In the genomic region with DNA sequence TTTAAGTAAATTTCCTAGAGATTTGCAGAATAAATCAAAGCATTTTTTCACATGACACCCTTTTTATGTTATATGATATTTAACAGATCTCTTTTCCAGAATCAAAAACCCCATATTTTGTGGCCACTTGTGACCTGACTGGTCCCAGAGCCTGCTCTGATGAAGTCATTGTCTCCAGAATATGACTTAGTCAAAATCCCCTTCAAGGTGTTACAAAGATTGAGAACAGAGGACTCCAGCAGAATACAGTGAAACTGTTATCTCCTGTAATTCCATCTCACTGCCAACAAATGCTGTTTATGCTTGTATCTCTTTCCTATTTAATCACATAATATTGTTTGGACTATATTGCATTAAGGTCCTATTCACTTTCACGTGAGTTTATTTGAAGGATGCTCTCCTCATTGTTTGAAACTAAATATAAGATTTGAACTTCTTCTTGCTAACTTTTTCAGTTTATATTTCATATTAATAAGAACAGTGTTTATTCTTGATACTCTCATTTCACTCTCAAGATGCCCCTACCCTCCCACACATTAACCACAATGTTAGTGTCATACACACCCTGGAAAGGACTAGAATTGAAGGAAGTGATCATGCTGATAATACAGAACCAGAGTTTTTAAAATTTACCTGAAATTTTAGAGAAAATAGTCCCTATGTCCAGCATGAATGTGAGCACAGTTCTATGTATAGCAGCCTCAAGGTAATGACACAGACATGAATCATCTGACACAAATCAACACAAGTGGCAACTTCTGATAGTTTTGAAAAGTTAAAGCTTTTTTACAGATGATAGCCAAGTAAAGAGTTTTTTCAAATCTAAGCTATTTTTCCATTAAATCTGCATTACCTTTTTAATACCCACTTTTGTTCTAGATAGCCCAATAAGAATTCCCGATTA, we compare ENCODE assay signal across 10 cellular contexts. TPM values are rescaled to one million over a fixed set of nuclear protein-coding genes. Genes with fewer than 3 reads are reported as not detected.
A peak's percentile ranks its signal among the peaks of the same experiment; 100 is the strongest.
DNase-seq lines count a peak whose midpoint lies in the region; ATAC-seq and TF ChIP-seq lines count a peak whose summit lies in the region.
"Had no signal": no experiment of that assay in that cellular context is flagged by ENCODE, and none has a peak within 500 bp of the region (broad histone marks: within the 10 kb centered on the region; RNA-seq: fewer than 3 reads in every experiment).

No MANE protein-coding gene starts in this region.

- H3K27me3 ChIP-seq in breast epithelium = no peaks in the 10 kb centered on the region
- H3K27me3 ChIP-seq: left lung had no signal

- DNase-seq in MCF 10A (ENCODE audit: unreplicated experiment) = peak; percentile 50
- no peak for DNase-seq in breast epithelium (ENCODE audit: low spot score in 2 of 2)
- DNase-seq in RPMI7951 (ENCODE audit: low read depth) = peak; percentile 50
- no peak for DNase-seq in nucleus accumbens (lab: John Stamatoyannopoulos, UW)
- DNase-seq in NCI-H2029 (lab: John Stamatoyannopoulos, UW) = no peak
- no peak for DNase-seq in DMS53 (lab: John Stamatoyannopoulos, UW)
- DNase-seq: left lung, Right ventricle myocardium superior had no signal

- no peak overlapping the region for H3K4me3 ChIP-seq in breast epithelium
- H3K4me3 ChIP-seq: left lung had no signal

- H3K27me3 Mint-ChIP-seq in MCF 10A (ENCODE audit: insufficient read depth, unreplicated experiment) = no peaks in the 10 kb centered on the region

- H3K36me3 ChIP-seq in breast epithelium = no peaks in the 10 kb centered on the region
- H3K36me3 ChIP-seq: left lung had no signal

- no peaks in the 10 kb centered on the region for H3K9me3 Mint-ChIP-seq in MCF 10A (ENCODE audit: unreplicated experiment)

- ATAC-seq in HG02852 (IDR thresholded peaks at IDR 0.05; ENCODE audit: unreplicated experiment) = peak; percentile 52
- no peak for ATAC-seq in GM19455 (IDR thresholded peaks at IDR 0.05; ENCODE audit: unreplicated experiment)
- ATAC-seq: left lung had no signal

- BruUV-seq in MCF 10A (replicated peaks; lab: Mats Ljungman, UMichigan) = no TSS peak

- TF ChIP-seq CTCF in MCF 10A (IDR thresholded peaks at IDR 0.05; ENCODE audit: unreplicated experiment) (no peak), breast epithelium (IDR thresholded peaks at IDR 0.05) (no peak)

- H3K27ac ChIP-seq in breast epithelium = no peak overlapping the region
- H3K27ac ChIP-seq: left lung had no signal

- H3K4me1 Mint-ChIP-seq in MCF 10A (ENCODE audit: insufficient read depth, unreplicated experiment) = peaks cover 15% of the 10 kb centered on the region

- no peak overlapping the region for H3K4me3 Mint-ChIP-seq in MCF 10A (ENCODE audit: unreplicated experiment)

- H3K9me3 ChIP-seq in breast epithelium = no peaks in the 10 kb centered on the region
- H3K9me3 ChIP-seq: left lung had no signal

- CTCF ChIA-PET in MCF 10A (lab: Yijun Ruan, JAX) = interaction anchor here (0.5 kb wide), 1 partner anchor 423 kb away, joined by 3 read pairs; no protein-coding TSS in a partner anchor

- no peak for TF ChIP-seq POLR2A in breast epithelium (IDR thresholded peaks at IDR 0.05)

- no peaks in the 10 kb centered on the region for H3K36me3 Mint-ChIP-seq in MCF 10A (ENCODE audit: insufficient read depth, unreplicated experiment)

- H3K4me1 ChIP-seq in breast epithelium = no peaks in the 10 kb centered on the region
- H3K4me1 ChIP-seq: left lung had no signal

- POLR2A ChIA-PET in MCF 10A (lab: Yijun Ruan, JAX) = interaction anchor here (0.6 kb wide), 1 partner anchor 298 kb away, joined by 3 read pairs; no protein-coding TSS in a partner anchor

- no peak overlapping the region for H3K27ac Mint-ChIP-seq in MCF 10A (ENCODE audit: low read depth, unreplicated experiment)

- intact Hi-C loops in MCF 10A (cut with micrococcal nuclease) (no loop called here), breast epithelium (cut with DNase I; ENCODE audit: low total_unique reads) (no loop called here)

RNA-seq across cellular contexts. Expression of a gene that starts 25.8 kb away (rescaled TPM):
- total RNA-seq in MCF 10A (2022) (not detected in 2 replicates), breast epithelium (100 to 1,000 TPM in 2 of 3 donors, 10 to 100 TPM in 1; 13.6 to 210 (median 189) TPM)
- 53.3 and 62.4 TPM in 2 replicates for total RNA-seq in RPMI7951 (2014; rRNA removed; shearing (Covaris generic))

RNA-seq across cellular contexts. Expression of a gene that starts 34.5 kb away (rescaled TPM):
- total RNA-seq in MCF 10A (2022) (not detected in 2 replicates), breast epithelium (1 to 10 TPM in 1 of 3 donors, under 1 TPM in 2; 0.29 to 3.2 (median 0.33) TPM)
- 0.20 and 0.84 TPM in 2 replicates for total RNA-seq in RPMI7951 (2014; rRNA removed; shearing (Covaris generic))

Comparison
In these comparisons a context has a peak if more than half of its experiments do, and no peak if none do; other contexts are left out.
1. DNase-seq: peak in MCF 10A (single experiment) and RPMI7951 (single experiment); none in breast epithelium (0 of 2), nucleus accumbens (0 of 56), NCI-H2029 (single experiment) and DMS53 (single experiment).
2. RNA of a gene that starts 25.8 kb away (total RNA-seq): 13.6 to 210 TPM in breast epithelium and 53.3 to 62.4 TPM in RPMI7951; not detected in MCF 10A; every median in the first group is over 10 times any median in the second.